ENCODE assay signal across 9 cellular contexts in the genomic region with DNA sequence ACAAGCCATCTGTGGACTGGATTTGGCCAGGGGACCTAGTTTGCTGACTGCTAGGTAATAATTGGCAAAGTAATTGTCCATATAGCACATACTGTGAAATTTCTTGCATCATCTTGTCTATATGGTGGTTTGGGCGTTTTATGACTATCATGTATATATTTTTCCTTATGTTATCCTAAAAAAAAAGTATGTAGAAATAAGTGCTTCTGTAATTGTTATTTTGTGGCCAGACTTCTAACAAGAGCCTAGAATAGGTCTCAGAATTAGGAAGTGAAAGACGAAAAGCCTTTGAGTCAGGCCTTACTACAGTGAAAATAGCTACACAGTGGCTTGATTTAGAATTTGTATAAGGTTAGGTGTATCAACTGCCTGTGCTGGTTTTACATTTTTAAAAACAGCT. TPM values are rescaled to one million over a fixed set of nuclear protein-coding genes. Genes with fewer than 3 reads are reported as not detected.
A peak's percentile ranks its signal among the peaks of the same experiment; 100 is the strongest.
DNase-seq lines count a peak whose midpoint lies in the region; ATAC-seq and TF ChIP-seq lines count a peak whose summit lies in the region.
"Had no signal": no experiment of that assay in that cellular context is flagged by ENCODE, and none has a peak within 500 bp of the region (broad histone marks: within the 10 kb centered on the region; RNA-seq: fewer than 3 reads in every experiment).

No MANE protein-coding gene starts in this region.

- H3K36me3 Mint-ChIP-seq in chondrocyte (ENCODE audit: low read depth), result no peaks in the 10 kb centered on the region

- peak overlapping the region; percentile 91 for H3K4me3 ChIP-seq in BE2C (ENCODE audit: low read depth, low read length)

- H3K9me3 Mint-ChIP-seq in chondrocyte (ENCODE audit: low read depth), result no peaks in the 10 kb centered on the region

- H3K4me3 Mint-ChIP-seq in chondrocyte (ENCODE audit: unreplicated experiment), result no peak overlapping the region

- no peaks in the 10 kb centered on the region; the same call in 1 of the 2 replicates for H3K4me1 ChIP-seq in BE2C

- no peaks in the 10 kb centered on the region for H3K9me3 ChIP-seq in BE2C

- TF ChIP-seq CTCF in BE2C (IDR thresholded peaks at IDR 0.05; ENCODE audit: low read depth, low read length) (no peak), chondrocyte (IDR thresholded peaks at IDR 0.05) (no peak)

- H3K4me1 Mint-ChIP-seq in chondrocyte (ENCODE audit: low read depth), result peaks cover 36% of the 10 kb centered on the region

- H3K27ac Mint-ChIP-seq in chondrocyte (ENCODE audit: unreplicated experiment), result no peak overlapping the region

- H3K27me3 Mint-ChIP-seq in chondrocyte (ENCODE audit: low read depth), result no peaks in the 10 kb centered on the region

- no peak for DNase-seq in BE2C
- peak; percentile 89 for DNase-seq in SIG-M5 (lab: John Stamatoyannopoulos, UW)
- no peak for DNase-seq in chondrocyte (ENCODE audit: low spot score)
- DNase-seq in NCI-H2081 (lab: John Stamatoyannopoulos, UW), result no peak
- no peak for DNase-seq in HT-29 (ENCODE audit: low spot score)
- DNase-seq in NCI-H2227 treated with DMSO at 0.1 percent for 48 hours (lab: John Stamatoyannopoulos, UW), result no peak
- DNase-seq: NCI-H2029 treated with DMSO at 0.1 percent for 48 hours had no signal

- ATAC-seq in GM19043 (IDR thresholded peaks at IDR 0.05; ENCODE audit: low read depth, unreplicated experiment) (peak; percentile 52), HG03095 (IDR thresholded peaks at IDR 0.05; ENCODE audit: unreplicated experiment) (peak; percentile 46)

- no peaks in the 10 kb centered on the region for H3K27me3 ChIP-seq in BE2C

- 0 out of 2 replicates have a peak, but pooled peaks cover 4% of the 10 kb centered on the region for H3K36me3 ChIP-seq in BE2C

RNA-seq across cellular contexts. Expression of gene FNDC3A, which starts 4.2 kb away (rescaled TPM):
- 25.5 TPM for polyA plus RNA-seq in BE2C (2012; ENCODE audit: insufficient read depth, insufficient read length, low read depth)
- total RNA-seq in chondrocyte, result 34.3 to 52.4 TPM (median 34.4 TPM) in 3 replicates
- 14.5 and 19.9 TPM in 2 replicates for total RNA-seq in HT-29 (2014; rRNA removed; shearing (Covaris generic))
